Comparison of ENCODE assay signal across 1 cellular context in the genomic region with DNA sequence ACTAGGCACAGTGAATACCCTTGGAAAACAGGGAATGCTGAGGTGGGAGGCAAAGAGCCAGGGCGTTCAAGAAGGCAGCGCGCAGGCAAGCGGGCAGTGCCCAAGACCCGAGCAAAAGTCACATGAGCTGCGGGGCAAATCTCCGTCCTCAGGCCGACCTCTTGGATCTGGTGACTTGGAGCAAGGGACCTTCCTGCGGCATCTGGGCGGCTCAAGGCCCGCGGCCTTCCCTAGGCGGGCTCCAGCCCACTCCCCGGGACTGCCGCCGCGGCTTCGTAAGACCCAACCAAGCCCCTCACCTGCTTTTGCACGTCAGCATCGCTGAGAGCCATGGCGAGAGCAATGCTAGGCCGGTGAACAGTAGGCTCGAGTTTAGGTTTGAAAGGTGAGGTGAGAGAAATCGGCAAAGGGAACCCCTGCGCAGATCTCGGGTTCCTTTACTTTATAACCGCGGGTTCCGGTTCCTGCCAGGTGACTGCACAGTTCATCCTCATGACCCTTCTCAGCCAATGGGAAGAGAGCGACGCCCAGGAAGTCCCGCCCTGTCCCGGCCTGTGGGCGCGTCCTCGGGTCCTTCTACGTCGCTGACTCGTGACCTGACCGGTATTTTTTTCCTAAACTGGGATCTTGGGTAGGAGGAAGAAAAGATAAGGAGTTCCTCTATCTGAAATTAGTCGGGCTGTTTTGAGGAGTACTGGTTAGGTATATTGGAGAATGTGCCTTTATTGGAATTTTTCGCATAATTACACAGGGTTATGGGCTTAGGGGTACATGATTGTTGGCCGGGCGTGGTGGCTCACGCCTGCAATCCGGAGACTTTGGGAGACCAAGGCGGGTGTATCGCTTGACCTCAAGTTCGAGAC.
TF ChIP-seq lines count a peak whose summit lies in the region.

A gene (minus strand): TSS at position 446 of the 863 bp plus-strand sequence. CDS start 114 bp downstream, at position 332.

TF ChIP-seq in HepG2, 621 proteins besides CTCF, POLR2A, EP300 and RAD21 (continued from another document and continues in another):
- TF ChIP-seq, protein P1, sequence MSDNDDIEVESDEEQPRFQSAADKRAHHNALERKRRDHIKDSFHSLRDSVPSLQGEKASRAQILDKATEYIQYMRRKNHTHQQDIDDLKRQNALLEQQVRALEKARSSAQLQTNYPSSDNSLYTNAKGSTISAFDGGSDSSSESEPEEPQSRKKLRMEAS (IDR thresholded peaks at IDR 0.05), result peak; percentile 23; the same call in 1 of the 2 replicates
- TF ChIP-seq ATF7-NPFF (CRISPR knock-in tag; IDR thresholded peaks at IDR 0.05; ENCODE audit: low read depth) (0 out of 2 replicates have a peak, but pooled peaks have one; percentile 39), ZNF891 (CRISPR knock-in tag; IDR thresholded peaks at IDR 0.05) (peak; percentile 83; the same call in 1 of the 2 replicates), SOX5 (CRISPR knock-in tag; IDR thresholded peaks at IDR 0.05; ENCODE audit: borderline replicate concordance) (no peak), ETV5 (CRISPR knock-in tag; IDR thresholded peaks at IDR 0.05; ENCODE audit: borderline replicate concordance) (0 out of 2 replicates have a peak, but pooled peaks have one; percentile 22), KMT2A (CRISPR knock-in tag; IDR thresholded peaks at IDR 0.05) (peak; percentile 66; the same call in 1 of the 2 replicates), ZFYVE20 (CRISPR knock-in tag; IDR thresholded peaks at IDR 0.05; ENCODE audit: borderline replicate concordance, low read depth) (no peak), ZNF317 (CRISPR knock-in tag; IDR thresholded peaks at IDR 0.05) (no peak), KDM2A (CRISPR knock-in tag; IDR thresholded peaks at IDR 0.05; ENCODE audit: borderline replicate concordance, low read depth) (peak; percentile 69; the same call in 1 of the 2 replicates), ZFP41 (CRISPR knock-in tag; IDR thresholded peaks at IDR 0.05; ENCODE audit: borderline replicate concordance) (peak; percentile 37; the same call in 1 of the 2 replicates), TBX2 (CRISPR knock-in tag; IDR thresholded peaks at IDR 0.05; ENCODE audit: borderline replicate concordance) (peak; percentile 57), ZFY (CRISPR knock-in tag; IDR thresholded peaks at IDR 0.05) (peak; percentile 96), PTBP1 (IDR thresholded peaks at IDR 0.05; ENCODE audit: low read depth, low read length, poor library complexity, severe bottlenecking) (no peak), NFKB2 (CRISPR knock-in tag; IDR thresholded peaks at IDR 0.05; ENCODE audit: borderline replicate concordance) (0 out of 2 replicates have a peak, but pooled peaks have one; percentile 40), ATF1 (CRISPR knock-in tag; IDR thresholded peaks at IDR 0.05) (peak; percentile 82), GABPB1 (CRISPR knock-in tag; IDR thresholded peaks at IDR 0.05) (peak; percentile 94), SMAD3 (CRISPR knock-in tag; IDR thresholded peaks at IDR 0.05) (peak; percentile 50; the same call in 1 of the 2 replicates), PAF1 (CRISPR knock-in tag; IDR thresholded peaks at IDR 0.05) (no peak), SRSF1 (optimal IDR thresholded peaks at IDR 0.05; ENCODE audit: low read depth, low read length) (peak; percentile 54), ZNF674 (CRISPR knock-in tag; IDR thresholded peaks at IDR 0.05; ENCODE audit: low read depth) (0 out of 2 replicates have a peak, but pooled peaks have one; percentile 71), KDM3A (CRISPR knock-in tag; IDR thresholded peaks at IDR 0.05; ENCODE audit: low read depth) (peak; percentile 18; the same call in 1 of the 2 replicates), SOX6 (IDR thresholded peaks at IDR 0.05) (no peak), SOX6 (CRISPR knock-in tag; IDR thresholded peaks at IDR 0.05) (0 out of 2 replicates have a peak, but pooled peaks have one; percentile 10), GATAD1 (CRISPR knock-in tag; IDR thresholded peaks at IDR 0.05) (peak; percentile 93), BHLHE40 (IDR thresholded peaks at IDR 0.05; ENCODE audit: low read length) (no peak), RCOR2 (CRISPR knock-in tag; IDR thresholded peaks at IDR 0.05) (0 out of 2 replicates have a peak, but pooled peaks have one; percentile 41), NR2F6 (IDR thresholded peaks at IDR 0.05) (no peak), NR2F6 (CRISPR knock-in tag; IDR thresholded peaks at IDR 0.05) (peak; percentile 37; the same call in 1 of the 2 replicates), ZNF773 (CRISPR knock-in tag; IDR thresholded peaks at IDR 0.05; ENCODE audit: borderline replicate concordance) (0 out of 2 replicates have a peak, but pooled peaks have one; percentile 64)
- TF ChIP-seq, protein P2, sequence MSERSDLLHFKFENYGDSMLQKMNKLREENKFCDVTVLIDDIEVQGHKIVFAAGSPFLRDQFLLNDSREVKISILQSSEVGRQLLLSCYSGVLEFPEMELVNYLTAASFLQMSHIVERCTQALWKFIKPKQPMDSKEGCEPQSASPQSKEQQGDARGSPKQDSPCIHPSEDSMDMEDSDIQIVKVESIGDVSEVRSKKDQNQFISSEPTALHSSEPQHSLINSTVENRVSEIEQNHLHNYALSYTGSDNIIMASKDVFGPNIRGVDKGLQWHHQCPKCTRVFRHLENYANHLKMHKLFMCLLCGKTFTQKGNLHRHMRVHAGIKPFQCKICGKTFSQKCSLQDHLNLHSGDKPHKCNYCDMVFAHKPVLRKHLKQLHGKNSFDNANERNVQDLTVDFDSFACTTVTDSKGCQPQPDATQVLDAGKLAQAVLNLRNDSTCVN (CRISPR knock-in tag; IDR thresholded peaks at IDR 0.05; ENCODE audit: borderline replicate concordance), result peak; percentile 17; the same call in 1 of the 2 replicates
- TF ChIP-seq, protein P3, sequence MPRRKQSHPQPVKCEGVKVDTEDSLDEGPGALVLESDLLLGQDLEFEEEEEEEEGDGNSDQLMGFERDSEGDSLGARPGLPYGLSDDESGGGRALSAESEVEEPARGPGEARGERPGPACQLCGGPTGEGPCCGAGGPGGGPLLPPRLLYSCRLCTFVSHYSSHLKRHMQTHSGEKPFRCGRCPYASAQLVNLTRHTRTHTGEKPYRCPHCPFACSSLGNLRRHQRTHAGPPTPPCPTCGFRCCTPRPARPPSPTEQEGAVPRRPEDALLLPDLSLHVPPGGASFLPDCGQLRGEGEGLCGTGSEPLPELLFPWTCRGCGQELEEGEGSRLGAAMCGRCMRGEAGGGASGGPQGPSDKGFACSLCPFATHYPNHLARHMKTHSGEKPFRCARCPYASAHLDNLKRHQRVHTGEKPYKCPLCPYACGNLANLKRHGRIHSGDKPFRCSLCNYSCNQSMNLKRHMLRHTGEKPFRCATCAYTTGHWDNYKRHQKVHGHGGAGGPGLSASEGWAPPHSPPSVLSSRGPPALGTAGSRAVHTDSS (CRISPR knock-in tag; conservative IDR thresholded peaks at IDR 0.05), result no peak
- TF ChIP-seq, protein P4, sequence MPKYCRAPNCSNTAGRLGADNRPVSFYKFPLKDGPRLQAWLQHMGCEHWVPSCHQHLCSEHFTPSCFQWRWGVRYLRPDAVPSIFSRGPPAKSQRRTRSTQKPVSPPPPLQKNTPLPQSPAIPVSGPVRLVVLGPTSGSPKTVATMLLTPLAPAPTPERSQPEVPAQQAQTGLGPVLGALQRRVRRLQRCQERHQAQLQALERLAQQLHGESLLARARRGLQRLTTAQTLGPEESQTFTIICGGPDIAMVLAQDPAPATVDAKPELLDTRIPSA (CRISPR knock-in tag; IDR thresholded peaks at IDR 0.05; ENCODE audit: borderline replicate concordance), result no peak
- TF ChIP-seq, protein P5, sequence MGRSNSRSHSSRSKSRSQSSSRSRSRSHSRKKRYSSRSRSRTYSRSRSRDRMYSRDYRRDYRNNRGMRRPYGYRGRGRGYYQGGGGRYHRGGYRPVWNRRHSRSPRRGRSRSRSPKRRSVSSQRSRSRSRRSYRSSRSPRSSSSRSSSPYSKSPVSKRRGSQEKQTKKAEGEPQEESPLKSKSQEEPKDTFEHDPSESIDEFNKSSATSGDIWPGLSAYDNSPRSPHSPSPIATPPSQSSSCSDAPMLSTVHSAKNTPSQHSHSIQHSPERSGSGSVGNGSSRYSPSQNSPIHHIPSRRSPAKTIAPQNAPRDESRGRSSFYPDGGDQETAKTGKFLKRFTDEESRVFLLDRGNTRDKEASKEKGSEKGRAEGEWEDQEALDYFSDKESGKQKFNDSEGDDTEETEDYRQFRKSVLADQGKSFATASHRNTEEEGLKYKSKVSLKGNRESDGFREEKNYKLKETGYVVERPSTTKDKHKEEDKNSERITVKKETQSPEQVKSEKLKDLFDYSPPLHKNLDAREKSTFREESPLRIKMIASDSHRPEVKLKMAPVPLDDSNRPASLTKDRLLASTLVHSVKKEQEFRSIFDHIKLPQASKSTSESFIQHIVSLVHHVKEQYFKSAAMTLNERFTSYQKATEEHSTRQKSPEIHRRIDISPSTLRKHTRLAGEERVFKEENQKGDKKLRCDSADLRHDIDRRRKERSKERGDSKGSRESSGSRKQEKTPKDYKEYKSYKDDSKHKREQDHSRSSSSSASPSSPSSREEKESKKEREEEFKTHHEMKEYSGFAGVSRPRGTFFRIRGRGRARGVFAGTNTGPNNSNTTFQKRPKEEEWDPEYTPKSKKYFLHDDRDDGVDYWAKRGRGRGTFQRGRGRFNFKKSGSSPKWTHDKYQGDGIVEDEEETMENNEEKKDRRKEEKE (IDR thresholded peaks at IDR 0.05), result no peak
- TF ChIP-seq, protein P6, sequence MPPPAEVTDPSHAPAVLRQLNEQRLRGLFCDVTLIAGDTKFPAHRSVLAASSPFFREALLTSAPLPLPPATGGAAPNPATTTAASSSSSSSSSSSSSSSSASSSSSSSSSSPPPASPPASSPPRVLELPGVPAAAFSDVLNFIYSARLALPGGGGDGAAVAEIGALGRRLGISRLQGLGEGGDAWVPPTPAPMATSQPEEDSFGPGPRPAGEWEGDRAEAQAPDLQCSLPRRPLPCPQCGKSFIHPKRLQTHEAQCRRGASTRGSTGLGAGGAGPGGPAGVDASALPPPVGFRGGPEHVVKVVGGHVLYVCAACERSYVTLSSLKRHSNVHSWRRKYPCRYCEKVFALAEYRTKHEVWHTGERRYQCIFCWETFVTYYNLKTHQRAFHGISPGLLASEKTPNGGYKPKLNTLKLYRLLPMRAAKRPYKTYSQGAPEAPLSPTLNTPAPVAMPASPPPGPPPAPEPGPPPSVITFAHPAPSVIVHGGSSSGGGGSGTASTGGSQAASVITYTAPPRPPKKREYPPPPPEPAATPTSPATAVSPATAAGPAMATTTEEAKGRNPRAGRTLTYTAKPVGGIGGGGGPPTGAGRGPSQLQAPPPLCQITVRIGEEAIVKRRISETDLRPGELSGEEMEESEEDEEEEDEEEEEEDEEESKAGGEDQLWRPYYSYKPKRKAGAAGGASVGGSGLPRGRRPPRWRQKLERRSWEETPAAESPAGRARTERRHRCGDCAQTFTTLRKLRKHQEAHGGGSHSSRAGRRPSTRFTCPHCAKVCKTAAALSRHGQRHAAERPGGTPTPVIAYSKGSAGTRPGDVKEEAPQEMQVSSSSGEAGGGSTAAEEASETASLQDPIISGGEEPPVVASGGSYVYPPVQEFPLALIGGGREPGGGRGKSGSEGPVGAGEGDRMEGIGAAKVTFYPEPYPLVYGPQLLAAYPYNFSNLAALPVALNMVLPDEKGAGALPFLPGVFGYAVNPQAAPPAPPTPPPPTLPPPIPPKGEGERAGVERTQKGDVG (CRISPR knock-in tag; IDR thresholded peaks at IDR 0.05; ENCODE audit: borderline replicate concordance), result 0 out of 2 replicates have a peak, but pooled peaks have one; percentile 53
- TF ChIP-seq, protein P7, sequence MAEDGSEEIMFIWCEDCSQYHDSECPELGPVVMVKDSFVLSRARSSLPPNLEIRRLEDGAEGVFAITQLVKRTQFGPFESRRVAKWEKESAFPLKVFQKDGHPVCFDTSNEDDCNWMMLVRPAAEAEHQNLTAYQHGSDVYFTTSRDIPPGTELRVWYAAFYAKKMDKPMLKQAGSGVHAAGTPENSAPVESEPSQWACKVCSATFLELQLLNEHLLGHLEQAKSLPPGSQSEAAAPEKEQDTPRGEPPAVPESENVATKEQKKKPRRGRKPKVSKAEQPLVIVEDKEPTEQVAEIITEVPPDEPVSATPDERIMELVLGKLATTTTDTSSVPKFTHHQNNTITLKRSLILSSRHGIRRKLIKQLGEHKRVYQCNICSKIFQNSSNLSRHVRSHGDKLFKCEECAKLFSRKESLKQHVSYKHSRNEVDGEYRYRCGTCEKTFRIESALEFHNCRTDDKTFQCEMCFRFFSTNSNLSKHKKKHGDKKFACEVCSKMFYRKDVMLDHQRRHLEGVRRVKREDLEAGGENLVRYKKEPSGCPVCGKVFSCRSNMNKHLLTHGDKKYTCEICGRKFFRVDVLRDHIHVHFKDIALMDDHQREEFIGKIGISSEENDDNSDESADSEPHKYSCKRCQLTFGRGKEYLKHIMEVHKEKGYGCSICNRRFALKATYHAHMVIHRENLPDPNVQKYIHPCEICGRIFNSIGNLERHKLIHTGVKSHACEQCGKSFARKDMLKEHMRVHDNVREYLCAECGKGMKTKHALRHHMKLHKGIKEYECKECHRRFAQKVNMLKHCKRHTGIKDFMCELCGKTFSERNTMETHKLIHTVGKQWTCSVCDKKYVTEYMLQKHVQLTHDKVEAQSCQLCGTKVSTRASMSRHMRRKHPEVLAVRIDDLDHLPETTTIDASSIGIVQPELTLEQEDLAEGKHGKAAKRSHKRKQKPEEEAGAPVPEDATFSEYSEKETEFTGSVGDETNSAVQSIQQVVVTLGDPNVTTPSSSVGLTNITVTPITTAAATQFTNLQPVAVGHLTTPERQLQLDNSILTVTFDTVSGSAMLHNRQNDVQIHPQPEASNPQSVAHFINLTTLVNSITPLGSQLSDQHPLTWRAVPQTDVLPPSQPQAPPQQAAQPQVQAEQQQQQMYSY (CRISPR knock-in tag; IDR thresholded peaks at IDR 0.05), result peak; percentile 45; the same call in 1 of the 2 replicates
- TF ChIP-seq, protein P8, sequence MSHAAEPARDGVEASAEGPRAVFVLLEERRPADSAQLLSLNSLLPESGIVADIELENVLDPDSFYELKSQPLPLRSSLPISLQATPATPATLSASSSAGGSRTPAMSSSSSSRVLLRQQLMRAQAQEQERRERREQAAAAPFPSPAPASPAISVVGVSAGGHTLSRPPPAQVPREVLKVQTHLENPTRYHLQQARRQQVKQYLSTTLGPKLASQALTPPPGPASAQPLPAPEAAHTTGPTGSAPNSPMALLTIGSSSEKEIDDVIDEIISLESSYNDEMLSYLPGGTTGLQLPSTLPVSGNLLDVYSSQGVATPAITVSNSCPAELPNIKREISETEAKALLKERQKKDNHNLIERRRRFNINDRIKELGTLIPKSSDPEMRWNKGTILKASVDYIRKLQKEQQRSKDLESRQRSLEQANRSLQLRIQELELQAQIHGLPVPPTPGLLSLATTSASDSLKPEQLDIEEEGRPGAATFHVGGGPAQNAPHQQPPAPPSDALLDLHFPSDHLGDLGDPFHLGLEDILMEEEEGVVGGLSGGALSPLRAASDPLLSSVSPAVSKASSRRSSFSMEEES (CRISPR knock-in tag; IDR thresholded peaks at IDR 0.05), result peak; percentile 96
- TF ChIP-seq, protein P9, sequence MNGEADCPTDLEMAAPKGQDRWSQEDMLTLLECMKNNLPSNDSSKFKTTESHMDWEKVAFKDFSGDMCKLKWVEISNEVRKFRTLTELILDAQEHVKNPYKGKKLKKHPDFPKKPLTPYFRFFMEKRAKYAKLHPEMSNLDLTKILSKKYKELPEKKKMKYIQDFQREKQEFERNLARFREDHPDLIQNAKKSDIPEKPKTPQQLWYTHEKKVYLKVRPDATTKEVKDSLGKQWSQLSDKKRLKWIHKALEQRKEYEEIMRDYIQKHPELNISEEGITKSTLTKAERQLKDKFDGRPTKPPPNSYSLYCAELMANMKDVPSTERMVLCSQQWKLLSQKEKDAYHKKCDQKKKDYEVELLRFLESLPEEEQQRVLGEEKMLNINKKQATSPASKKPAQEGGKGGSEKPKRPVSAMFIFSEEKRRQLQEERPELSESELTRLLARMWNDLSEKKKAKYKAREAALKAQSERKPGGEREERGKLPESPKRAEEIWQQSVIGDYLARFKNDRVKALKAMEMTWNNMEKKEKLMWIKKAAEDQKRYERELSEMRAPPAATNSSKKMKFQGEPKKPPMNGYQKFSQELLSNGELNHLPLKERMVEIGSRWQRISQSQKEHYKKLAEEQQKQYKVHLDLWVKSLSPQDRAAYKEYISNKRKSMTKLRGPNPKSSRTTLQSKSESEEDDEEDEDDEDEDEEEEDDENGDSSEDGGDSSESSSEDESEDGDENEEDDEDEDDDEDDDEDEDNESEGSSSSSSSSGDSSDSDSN (CRISPR knock-in tag; IDR thresholded peaks at IDR 0.05), result peak; percentile 57; the same call in 1 of the 2 replicates
